In the genomic region with DNA sequence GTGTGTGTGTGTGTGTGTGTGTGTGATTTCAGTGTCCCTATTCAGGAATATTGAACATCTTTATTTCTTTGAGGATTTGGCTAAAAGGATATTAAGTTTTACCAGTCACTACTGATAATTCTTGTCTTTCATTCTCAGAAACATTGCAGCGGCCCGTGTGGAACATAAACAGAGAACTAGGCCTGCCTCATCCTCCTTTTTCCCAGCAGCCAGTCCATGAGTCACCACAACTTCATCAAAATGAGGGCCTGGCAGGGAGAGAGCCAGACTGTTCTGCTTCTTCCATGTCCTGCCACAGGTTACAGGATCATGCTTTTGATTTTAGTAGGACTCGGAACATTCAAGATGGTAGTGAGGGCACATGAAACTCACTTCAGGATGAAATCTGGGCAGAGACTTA, we compare ENCODE assay signal across 25 cellular contexts. TPM values are rescaled to one million over a fixed set of nuclear protein-coding genes. Genes with fewer than 3 reads are reported as not detected.
DNase-seq lines count a peak whose midpoint lies in the region; ATAC-seq and TF ChIP-seq lines count a peak whose summit lies in the region.
"Had no signal": no experiment of that assay in that cellular context is flagged by ENCODE, and none has a peak within 500 bp of the region (broad histone marks: within the 10 kb centered on the region; RNA-seq: fewer than 3 reads in every experiment).

No MANE protein-coding gene starts in this region.

- H3K27ac Mint-ChIP-seq in chondrocyte (ENCODE audit: unreplicated experiment) = peak overlapping the region; percentile 4
- H3K27ac Mint-ChIP-seq: activated CD4-positive, alpha-beta T cell treated with anti-CD3 and anti-CD28 coated beads for 36 hours; activated naive CD8-positive, alpha-beta T cell treated with anti-CD3 and anti-CD28 coated beads for 36 hours had no signal

- no peak for ATAC-seq in GM21423 (IDR thresholded peaks at IDR 0.05; ENCODE audit: unreplicated experiment)
- no peak for ATAC-seq in GM18498 (IDR thresholded peaks at IDR 0.05; ENCODE audit: unreplicated experiment)
- ATAC-seq in HG03280 (IDR thresholded peaks at IDR 0.05; ENCODE audit: unreplicated experiment) = no peak
- ATAC-seq: activated CD4-positive, alpha-beta T cell treated with anti-CD3 and anti-CD28 coated beads for 36 hours had no signal

- peaks cover 11% of the 10 kb centered on the region for H3K4me1 Mint-ChIP-seq in chondrocyte (ENCODE audit: low read depth)
- H3K4me1 Mint-ChIP-seq: neural crest cell had no signal

- H3K27me3 Mint-ChIP-seq in chondrocyte (ENCODE audit: low read depth) = no peaks in the 10 kb centered on the region
- H3K27me3 Mint-ChIP-seq: activated CD4-positive, alpha-beta T cell treated with anti-CD3 and anti-CD28 coated beads for 36 hours; activated naive CD8-positive, alpha-beta T cell treated with anti-CD3 and anti-CD28 coated beads for 36 hours; IgD-negative memory B cell had no signal

- H3K36me3 Mint-ChIP-seq in chondrocyte (ENCODE audit: low read depth) = peaks cover 31% of the 10 kb centered on the region

- no peak for TF ChIP-seq CTCF in chondrocyte (IDR thresholded peaks at IDR 0.05)

- DNase-seq in AG08396 (ENCODE audit: low spot score) (peak; percentile 55), M059J (ENCODE audit: low read depth) (peak; percentile 30), chondrocyte (ENCODE audit: low spot score) (no peak), kidney glomerular epithelial cell (lab: John Stamatoyannopoulos, UW) (peak; percentile 26), NCI-H226 (no peak)
- DNase-seq: 8988T; activated CD4-positive, alpha-beta T cell treated with anti-CD3 and anti-CD28 coated beads for 36 hours; activated naive CD8-positive, alpha-beta T cell treated with anti-CD3 and anti-CD28 coated beads for 36 hours; dermis blood vessel endothelial cell; glutamatergic neuron; midbrain; MM.1S; NCI-H1436 treated with DMSO at 0.1 percent for 48 hours; NCI-H748 treated with DMSO at 0.1 percent for 48 hours; OCI-M1; SHP77; spleen; stimulated activated CD4-positive, alpha-beta T cell treated with anti-CD3 and anti-CD28 coated beads, Interleukin-4, amount 100 ng/mL, for 4 hours; T-helper 1 cell; upper lobe of left lung had no signal

- no peak overlapping the region for H3K4me3 Mint-ChIP-seq in chondrocyte (ENCODE audit: unreplicated experiment)
- H3K4me3 Mint-ChIP-seq: activated CD4-positive, alpha-beta T cell treated with anti-CD3 and anti-CD28 coated beads for 36 hours; activated naive CD8-positive, alpha-beta T cell treated with anti-CD3 and anti-CD28 coated beads for 36 hours; IgD-negative memory B cell; neural crest cell had no signal

- H3K9me3 Mint-ChIP-seq in chondrocyte (ENCODE audit: low read depth) = no peaks in the 10 kb centered on the region
- H3K9me3 Mint-ChIP-seq: activated naive CD8-positive, alpha-beta T cell treated with anti-CD3 and anti-CD28 coated beads for 36 hours; IgD-negative memory B cell; neural crest cell had no signal

RNA-seq across cellular contexts. Expression of gene LRIG2, which starts 50.7 kb away (rescaled TPM):
- total RNA-seq in M059J (2014; rRNA removed; shearing (Covaris generic)) = 4.4 and 13.9 TPM in 2 replicates
- 10.6 to 14.6 TPM (median 10.7 TPM) in 3 replicates for total RNA-seq in chondrocyte

Comparison
In these comparisons a context has a peak if more than half of its experiments do, and no peak if none do; other contexts are left out.
1. DNase-seq: peak in AG08396 (single experiment), M059J (single experiment) and kidney glomerular epithelial cell (single experiment); none in chondrocyte (single experiment) and NCI-H226 (single experiment).